In genomic region chr3:168968611-168969010, GRCh38 we compare ENCODE assay signal across 24 cellular contexts.
DNase-seq lines count a peak whose midpoint lies in the region; FAIRE-seq and TF ChIP-seq lines count a peak whose summit lies in the region.
"Had no signal": no experiment of that assay in that cellular context is flagged by ENCODE, and none has a peak within 500 bp of the region (broad histone marks: within the 10 kb centered on the region; RNA-seq: fewer than 3 reads in every experiment).

No MANE protein-coding gene starts in this region.

- DNase-seq in MCF 10A (ENCODE audit: unreplicated experiment) (no peak), breast epithelium (ENCODE audit: low spot score in 2 of 2) (no peak), adipocyte (ENCODE audit: low read depth) (peak; percentile 78), fibroblast of peridontal ligament (ENCODE audit: extremely low read depth) (peak; percentile 63), frontal cortex (ENCODE audit: low spot score in 2 of 2) (no peak), C1 segment of cervical spinal cord (lab: John Stamatoyannopoulos, UW) (no peak), SHP77 (lab: John Stamatoyannopoulos, UW) (no peak)
- DNase-seq in activated CD4-positive, alpha-beta memory T cell treated with anti-CD3 and anti-CD28 coated beads for 36 hours = no peak
- DNase-seq: ACHN; CD8-positive, alpha-beta T cell; DMS53; GDM1; H7; NCI-H1105; NCI-H146; NCI-H2029; NCI-H226; NCI-H510A treated with DMSO at 0.1 percent for 48 hours; NCI-H82; Right ventricle myocardium superior had no signal

- H3K27me3 Mint-ChIP-seq in MCF 10A (ENCODE audit: insufficient read depth, unreplicated experiment) = no peaks in the 10 kb centered on the region
- no peaks in the 10 kb centered on the region for H3K27me3 Mint-ChIP-seq in activated CD4-positive, alpha-beta memory T cell treated with anti-CD3 and anti-CD28 coated beads for 36 hours

- H3K4me3 ChIP-seq in breast epithelium (no peak overlapping the region), adipocyte (ENCODE audit: low read length) (no peak overlapping the region)
- H3K4me3 ChIP-seq: BLaER1 treated with 17β-estradiol and CSF1 and Interleukin-3, amounts not matched to agents 10 nM and 100 nM had no signal

- CTCF ChIA-PET in MCF 10A (lab: Yijun Ruan, JAX) = no interaction called here
- CTCF ChIA-PET in activated CD4-positive, alpha-beta memory T cell treated with anti-CD3 and anti-CD28 coated beads for 36 hours (lab: Charles Lee) = no interaction called here

- no TSS peak for BruUV-seq in MCF 10A (replicated peaks; lab: Mats Ljungman, UMichigan)

- no peaks in the 10 kb centered on the region for H3K36me3 ChIP-seq in breast epithelium
- H3K36me3 ChIP-seq in adipocyte (ENCODE audit: control insufficient read depth, insufficient read depth, low read length, severe bottlenecking) = no peaks in the 10 kb centered on the region
- H3K36me3 ChIP-seq: BLaER1 treated with 17β-estradiol and CSF1 and Interleukin-3, amounts not matched to agents 10 nM and 100 nM had no signal

- no peaks in the 10 kb centered on the region for H3K9me3 Mint-ChIP-seq in MCF 10A (ENCODE audit: unreplicated experiment)
- no peaks in the 10 kb centered on the region for H3K9me3 Mint-ChIP-seq in activated CD4-positive, alpha-beta memory T cell treated with anti-CD3 and anti-CD28 coated beads for 36 hours
- H3K9me3 Mint-ChIP-seq: CD8-positive, alpha-beta T cell had no signal

- FAIRE-seq in frontal cortex (lab: Jason Lieb, UNC) = no peak
- FAIRE-seq: GM19239 had no signal

- H3K9me3 ChIP-seq in breast epithelium = no peaks in the 10 kb centered on the region
- no peaks in the 10 kb centered on the region for H3K9me3 ChIP-seq in adipocyte (ENCODE audit: control insufficient read depth, low read length)
- H3K9me3 ChIP-seq: BLaER1 treated with 17β-estradiol and CSF1 and Interleukin-3, amounts not matched to agents 10 nM and 100 nM had no signal

- POLR2A ChIA-PET in MCF 10A (lab: Yijun Ruan, JAX) = no interaction called here
- POLR2A ChIA-PET in activated CD4-positive, alpha-beta memory T cell treated with anti-CD3 and anti-CD28 coated beads for 36 hours (lab: Charles Lee) = no interaction called here

- no peak for TF ChIP-seq CTCF in MCF 10A (IDR thresholded peaks at IDR 0.05; ENCODE audit: unreplicated experiment)
- no peak for TF ChIP-seq CTCF in breast epithelium (IDR thresholded peaks at IDR 0.05)

- TF ChIP-seq POLR2A in breast epithelium (IDR thresholded peaks at IDR 0.05) = no peak

- H3K4me3 Mint-ChIP-seq in MCF 10A (ENCODE audit: unreplicated experiment) = no peak overlapping the region
- H3K4me3 Mint-ChIP-seq in activated CD4-positive, alpha-beta memory T cell treated with anti-CD3 and anti-CD28 coated beads for 36 hours = no peak overlapping the region
- H3K4me3 Mint-ChIP-seq: CD8-positive, alpha-beta T cell had no signal

- no peak overlapping the region for H3K27ac ChIP-seq in breast epithelium
- H3K27ac ChIP-seq: 22Rv1; BLaER1 treated with 17β-estradiol and CSF1 and Interleukin-3, amounts not matched to agents 10 nM and 100 nM; KMS-11 had no signal

- peak overlapping the region; percentile 9 for H3K27ac Mint-ChIP-seq in MCF 10A (ENCODE audit: low read depth, unreplicated experiment)
- H3K27ac Mint-ChIP-seq in activated CD4-positive, alpha-beta memory T cell treated with anti-CD3 and anti-CD28 coated beads for 36 hours = no peak overlapping the region
- H3K27ac Mint-ChIP-seq: CD8-positive, alpha-beta T cell had no signal

- no peak overlapping the region for H3K9ac ChIP-seq in adipocyte (ENCODE audit: low read length)
- H3K9ac ChIP-seq: BLaER1 treated with 17β-estradiol and CSF1 and Interleukin-3, amounts not matched to agents 10 nM and 100 nM; KMS-11 had no signal

- H3K4me1 Mint-ChIP-seq in MCF 10A (ENCODE audit: insufficient read depth, unreplicated experiment) = no peaks in the 10 kb centered on the region
- no peaks in the 10 kb centered on the region for H3K4me1 Mint-ChIP-seq in activated CD4-positive, alpha-beta memory T cell treated with anti-CD3 and anti-CD28 coated beads for 36 hours (ENCODE audit: low read depth)

- H3K4me1 ChIP-seq in breast epithelium = no peaks in the 10 kb centered on the region
- H3K4me1 ChIP-seq in adipocyte (ENCODE audit: control insufficient read depth, insufficient read depth, low read length) = peaks cover 9% of the 10 kb centered on the region
- H3K4me1 ChIP-seq: BLaER1 treated with 17β-estradiol and CSF1 and Interleukin-3, amounts not matched to agents 10 nM and 100 nM had no signal

- intact Hi-C loops in MCF 10A (cut with micrococcal nuclease) (no loop called here), breast epithelium (cut with DNase I; ENCODE audit: low total_unique reads) (no loop called here)
- intact Hi-C loops in activated CD4-positive, alpha-beta memory T cell treated with anti-CD3 and anti-CD28 coated beads for 36 hours (cut with micrococcal nuclease) = no loop called here

- H3K27me3 ChIP-seq in breast epithelium = no peaks in the 10 kb centered on the region
- H3K27me3 ChIP-seq in adipocyte (replicated peaks; ENCODE audit: control insufficient read depth, insufficient read depth, low read length) = no peaks in the 10 kb centered on the region
- H3K27me3 ChIP-seq: BLaER1 treated with 17β-estradiol and CSF1 and Interleukin-3, amounts not matched to agents 10 nM and 100 nM had no signal

- H3K36me3 Mint-ChIP-seq in MCF 10A (ENCODE audit: insufficient read depth, unreplicated experiment) = no peaks in the 10 kb centered on the region
- H3K36me3 Mint-ChIP-seq in activated CD4-positive, alpha-beta memory T cell treated with anti-CD3 and anti-CD28 coated beads for 36 hours = no peaks in the 10 kb centered on the region
- H3K36me3 Mint-ChIP-seq: CD8-positive, alpha-beta T cell had no signal

Comparison
In these comparisons a context has a peak if more than half of its experiments do, and no peak if none do; other contexts are left out.
1. DNase-seq: peak in adipocyte (single experiment) and fibroblast of peridontal ligament (single experiment); none in MCF 10A (single experiment), breast epithelium (0 of 2), activated CD4-positive, alpha-beta memory T cell treated with anti-CD3 and anti-CD28 coated beads for 36 hours (single experiment), frontal cortex (0 of 2), C1 segment of cervical spinal cord (0 of 14) and SHP77 (0 of 2).